In the genomic region with DNA sequence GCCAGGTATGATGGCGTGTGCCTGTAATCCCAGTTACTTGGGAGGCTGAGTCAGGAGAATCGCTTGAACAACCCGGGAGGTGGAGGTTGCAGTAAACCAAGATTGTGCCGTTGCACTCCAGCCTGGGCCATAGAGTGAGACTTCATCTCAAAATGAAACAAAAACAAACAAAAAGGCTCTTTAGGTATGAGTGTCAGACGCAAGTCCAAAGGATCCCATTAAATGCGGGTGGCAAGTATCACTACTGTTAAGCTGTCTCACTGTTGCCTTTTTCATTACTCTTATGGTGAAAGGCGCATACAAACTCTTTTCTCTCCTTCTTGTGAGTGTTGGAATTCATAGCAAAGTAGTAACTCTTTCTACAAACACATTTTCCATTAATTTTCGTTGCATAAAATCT, we compare ENCODE assay signal across 30 cellular contexts.
"Had no signal": no experiment of that assay in that cellular context is flagged by ENCODE, and none has a peak within 500 bp of the region (broad histone marks: within the 10 kb centered on the region; RNA-seq: fewer than 3 reads in every experiment).

No MANE protein-coding gene starts in this region.

- H3K4me3 ChIP-seq: adrenal gland, ascending aorta, body of pancreas, breast epithelium, cardiac muscle cell had no signal

- DNase-seq: activated effector memory CD4-positive, alpha-beta T cell treated with anti-CD3 and anti-CD28 coated beads, Interleukin-2, amount 50 U/mL, for 16 hours; activated effector memory CD4-positive, alpha-beta T cell treated with Interleukin-2 at 50 U/mL for 16 hours; activated gamma-delta T cell; activated gamma-delta T cell treated with Interleukin-2 at 50 U/mL for 16 hours; activated naive CD4-positive, alpha-beta T cell; activated naive CD4-positive, alpha-beta T cell treated with anti-CD3 and anti-CD28 coated beads for 36 hours; activated naive CD4-positive, alpha-beta T cell treated with anti-CD3 and anti-CD28 coated beads, Interleukin-2, amount 10 ng/mL, durations not matched to agents 7 days and 5 days; activated naive CD4-positive, alpha-beta T cell treated with anti-CD3 and anti-CD28 coated beads, Interleukin-2, amount 50 U/mL, for 16 hours; activated naive CD4-positive, alpha-beta T cell treated with Interleukin-2 at 50 U/mL for 16 hours; activated naive CD8-positive, alpha-beta T cell treated with anti-CD3 and anti-CD28 coated beads for 36 hours; activated naive CD8-positive, alpha-beta T cell treated with anti-CD3 and anti-CD28 coated beads, Interleukin-2, amount 10 ng/mL, durations not matched to agents 7 days and 5 days; activated naive CD8-positive, alpha-beta T cell treated with anti-CD3 and anti-CD28 coated beads, Interleukin-2, amount 50 U/mL, for 24 hours; activated T-cell treated with anti-CD3 and anti-CD28 coated beads, Interleukin-2, amount 50 U/mL, for 4 hours; activated T-cell treated with anti-CD3 and anti-CD28 coated beads, Interleukin-2, amount 50 U/mL, for 48 hours; activated T-cell treated with anti-CD3 and anti-CD28 coated beads, Interleukin-2, amount 50 U/mL, for 72 hours; adrenal gland; amniotic stem cell; amygdala; anterior cingulate cortex; aorta; body of pancreas; brain microvascular endothelial cell; caudate nucleus; central memory CD4-positive, alpha-beta T cell; cerebellar nuclear complex had no signal

- H3K27ac ChIP-seq: adrenal gland, ascending aorta, body of pancreas, brain microvascular endothelial cell, breast epithelium, cardiac muscle cell had no signal

- H3K4me1 ChIP-seq: adrenal gland, ascending aorta, body of pancreas, breast epithelium had no signal

- H3K27me3 ChIP-seq: adrenal gland, ascending aorta, body of pancreas, brain microvascular endothelial cell, breast epithelium, cardiac muscle cell had no signal

- ATAC-seq: activated naive CD4-positive, alpha-beta T cell treated with anti-CD3 and anti-CD28 coated beads, Interleukin-2, amount 50 U/mL, for 72 hours; activated naive CD8-positive, alpha-beta T cell treated with anti-CD3 and anti-CD28 coated beads, Interleukin-2, amount 50 U/mL, for 24 hours; activated T-cell treated with anti-CD3 and anti-CD28 coated beads, Interleukin-2, amount 50 U/mL, for 4 hours; activated T-cell treated with anti-CD3 and anti-CD28 coated beads, Interleukin-2, amount 50 U/mL, for 72 hours; activated T-helper 17 cell treated with anti-CD3 and anti-CD28 coated beads, Interleukin-2, amount 50 U/mL, for 72 hours; body of pancreas had no signal

- H3K9me3 ChIP-seq: adrenal gland, ascending aorta, body of pancreas, breast epithelium had no signal

- H3K36me3 ChIP-seq: adrenal gland, ascending aorta, brain microvascular endothelial cell, breast epithelium, cardiac muscle cell had no signal
